Comparison of ENCODE assay signal across 10 cellular contexts in the genomic region with DNA sequence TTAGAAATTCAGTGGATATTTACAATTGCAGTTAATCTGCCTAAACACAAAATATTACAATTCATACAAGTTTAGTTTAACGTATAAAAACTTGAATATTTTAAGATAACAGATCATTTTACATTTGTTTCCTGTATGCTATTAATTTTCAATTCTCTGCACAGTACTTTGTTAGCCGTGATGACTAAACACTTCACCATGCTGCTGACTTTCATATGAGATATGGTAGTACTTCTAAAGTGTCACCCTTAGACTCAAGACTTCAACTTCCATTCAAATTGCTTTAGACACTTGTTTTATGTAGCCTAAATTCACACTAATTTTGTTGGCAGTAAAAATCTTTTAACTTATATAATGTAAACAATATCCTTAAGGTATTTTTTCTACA.
DNase-seq lines count a peak whose midpoint lies in the region; ATAC-seq, FAIRE-seq and TF ChIP-seq lines count a peak whose summit lies in the region.
"Had no signal": no experiment of that assay in that cellular context is flagged by ENCODE, and none has a peak within 500 bp of the region (broad histone marks: within the 10 kb centered on the region; RNA-seq: fewer than 3 reads in every experiment).

No MANE protein-coding gene starts in this region.

- no peaks in the 10 kb centered on the region for H3K4me1 ChIP-seq in heart left ventricle
- H3K4me1 ChIP-seq: right atrium auricular region had no signal

- peak overlapping the region; percentile 75 for H3K9ac ChIP-seq in SK-N-MC (ENCODE audit: insufficient read length)

- H3K4me1 Mint-ChIP-seq in CD14-positive monocyte, result peaks cover 16% of the 10 kb centered on the region

- peak; percentile 12 for DNase-seq in DMS53 treated with DMSO at 0.1 percent for 48 hours (lab: John Stamatoyannopoulos, UW; ENCODE audit: unreplicated experiment)
- DNase-seq in SK-N-MC (ENCODE audit: low read depth, low spot score), result peak; percentile 8
- DNase-seq in CD14-positive monocyte (ENCODE audit: low spot score), result no peak
- no peak for DNase-seq in cerebellar nuclear complex (lab: John Stamatoyannopoulos, UW)
- no peak for DNase-seq in heart left ventricle
- DNase-seq in NCI-H748 (lab: John Stamatoyannopoulos, UW; ENCODE audit: unreplicated experiment), result no peak

- WGBS in heart left ventricle, 4 donors, result 45 to 56% (median 53%) methylated on average over 2 of the region's 2 CpGs

- peaks cover 0 to 3% (median 0%) of the 10 kb centered on the region in 3 donors for H3K27me3 Mint-ChIP-seq in CD14-positive monocyte (ENCODE audit: low read depth in 3 of 3)

- TF ChIP-seq CTCF in CD14-positive monocyte (IDR thresholded peaks at IDR 0.05), result no peak
- TF ChIP-seq CTCF in heart left ventricle (IDR thresholded peaks at IDR 0.05), result no peak

- H3K9me3 Mint-ChIP-seq in CD14-positive monocyte, result peaks cover 0 to 2% (median 0%) of the 10 kb centered on the region in 7 donors

- no peak overlapping the region for H3K27ac Mint-ChIP-seq in CD14-positive monocyte

- no peaks in the 10 kb centered on the region for H3K36me3 Mint-ChIP-seq in CD14-positive monocyte

- no peaks in the 10 kb centered on the region for H3K9me3 ChIP-seq in SK-N-MC (ENCODE audit: low read depth, low read length)
- peaks cover 0 to 9% (median 0%) of the 10 kb centered on the region in 12 donors for H3K9me3 ChIP-seq in heart left ventricle
- H3K9me3 ChIP-seq: right atrium auricular region had no signal

- H3K27me3 ChIP-seq in heart left ventricle, result no peaks in the 10 kb centered on the region
- H3K27me3 ChIP-seq: right atrium auricular region had no signal

- H3K27ac ChIP-seq in SK-N-MC, result peak overlapping the region; percentile 60; the same call in 1 of the 2 replicates
- no peak overlapping the region for H3K27ac ChIP-seq in heart left ventricle
- H3K27ac ChIP-seq: right atrium auricular region, VCaP had no signal

- H3K4me3 ChIP-seq in SK-N-MC, result peak overlapping the region; percentile 74
- H3K4me3 ChIP-seq in heart left ventricle, result peak overlapping the region in 5 of 12 donors; percentile 10 to 36 (median 14)
- H3K4me3 ChIP-seq: right atrium auricular region had no signal

- intact Hi-C loops in CD14-positive monocyte (cut with micrococcal nuclease), result no loop called here
- intact Hi-C loops in heart left ventricle (cut with DNase I), result no loop called here

- FAIRE-seq in islet of Langerhans (lab: Jason Lieb, UNC), result peak; percentile 13

- ATAC-seq in HG02885 (IDR thresholded peaks at IDR 0.05; ENCODE audit: poor library complexity, unreplicated experiment) (peak; percentile 45), heart left ventricle (no peak)

- peak overlapping the region in 1 of 2 donors; percentile 80 for H3K4me3 Mint-ChIP-seq in CD14-positive monocyte

- TF ChIP-seq POLR2A in heart left ventricle (IDR thresholded peaks at IDR 0.05), result no peak

- H3K36me3 ChIP-seq in SK-N-MC (ENCODE audit: insufficient read depth, low read length) (no peaks in the 10 kb centered on the region), heart left ventricle (no peaks in the 10 kb centered on the region)
- H3K36me3 ChIP-seq: right atrium auricular region had no signal

Comparison
In these comparisons a context has a peak if more than half of its experiments do, and no peak if none do; other contexts are left out.
1. DNase-seq: peak in DMS53 treated with DMSO at 0.1 percent for 48 hours (single experiment) and SK-N-MC (single experiment); none in CD14-positive monocyte (single experiment), cerebellar nuclear complex (0 of 2), heart left ventricle (0 of 5) and NCI-H748 (single experiment).